10 cellular contexts compared by ENCODE assay signal in genomic region chr4:184344899-184345572, GRCh38.
DNase-seq lines count a peak whose midpoint lies in the region; ATAC-seq, FAIRE-seq and TF ChIP-seq lines count a peak whose summit lies in the region.
"Had no signal": no experiment of that assay in that cellular context is flagged by ENCODE, and none has a peak within 500 bp of the region (broad histone marks: within the 10 kb centered on the region; RNA-seq: fewer than 3 reads in every experiment).

No MANE protein-coding gene starts in this region.

- H3K27me3 Mint-ChIP-seq in natural killer cell treated with Interleukin-12 subunit alpha and Interleukin-12 subunit beta and Interleukin-15 and Interleukin-18, amount 100 ng/mL, for 72 hours: no peaks in the 10 kb centered on the region

- peak overlapping the region; percentile 87 for H3K4me2 ChIP-seq in GM12878 (ENCODE audit: control insufficient read depth, insufficient read depth)

- POLR2A ChIA-PET in GM12878 (lab: Charles Lee): interaction anchor here (0.7 to 16.9 kb wide), 12 partner anchors 8 to 191 kb away, joined by 3 to 445 read pairs (median 8); no protein-coding TSS in a partner anchor

- peak; percentile 55 for TF ChIP-seq POLR2A in GM12878 (IDR thresholded peaks at IDR 0.05; ENCODE audit: low read depth, low read length)

- no TSS peak for BruUV-seq in GM12878 (replicated peaks; lab: Mats Ljungman, UMichigan)

- no peaks in the 10 kb centered on the region for H4K20me1 ChIP-seq in GM12878 (ENCODE audit: control insufficient read depth, insufficient read depth)

- peak overlapping the region; percentile 80 for H3K9ac ChIP-seq in GM12878 (ENCODE audit: control insufficient read depth, insufficient read depth, low read length)

- H3K27ac Mint-ChIP-seq in natural killer cell treated with Interleukin-12 subunit alpha and Interleukin-12 subunit beta and Interleukin-15 and Interleukin-18, amount 100 ng/mL, for 72 hours: peak overlapping the region; percentile 60 to 82

- no peak for TF ChIP-seq CTCF in GM12878 (IDR thresholded peaks at IDR 0.05 in 2 of 3, conservative IDR thresholded peaks at IDR 0.05 in 1 of 3; ENCODE audit: control insufficient read depth in 2 of 3, extremely low read depth in 1 of 3, insufficient read depth in 1 of 3, low read depth in 3 of 3, low read length in 3 of 3)

- DNase-seq in stimulated activated CD4-positive, alpha-beta T cell treated with anti-CD3 and anti-CD28 coated beads, Interleukin-15, amount 100 ng/mL, for 24 hours: peak; percentile 33
- no peak for DNase-seq in stimulated activated CD4-positive, alpha-beta T cell treated with anti-CD3 and anti-CD28 coated beads, Interleukin-12 subunit alpha, Interleukin-12 subunit beta, amount 100 ng/mL, for 4 hours
- DNase-seq in GM12878 (ENCODE audit: low read depth, low spot score): no peak
- DNase-seq in natural killer cell treated with Interleukin-12 subunit alpha and Interleukin-12 subunit beta and Interleukin-15 and Interleukin-18, amount 100 ng/mL, for 72 hours (ENCODE audit: low spot score): no peak
- DNase-seq in Ammon's horn (ENCODE audit: low spot score): no peak
- no peak for DNase-seq in activated CD4-positive, CD25-positive, alpha-beta regulatory T cell (lab: John Stamatoyannopoulos, UW)
- DNase-seq in SW 1271 (lab: John Stamatoyannopoulos, UW): no peak
- DNase-seq in SHP77 (lab: John Stamatoyannopoulos, UW): no peak
- DNase-seq: amygdala, nucleus accumbens had no signal

- in situ Hi-C loops in GM12878 (cut with MboI): loop anchor here (5.0 kb wide), 2 partner anchors 63 to 127 kb away; partner anchors contain the start of gene IRF2

- peak overlapping the region; percentile 86 for H3K27ac ChIP-seq in GM12878 (ENCODE audit: control insufficient read depth, insufficient read depth)

- CTCF ChIA-PET in GM12878 (lab: Yijun Ruan, JAX): interaction anchor here (0.7 to 13.5 kb wide), 15 partner anchors 8 to 187 kb away, joined by 3 to 166 read pairs (median 7); no protein-coding TSS in a partner anchor

- H2AFZ ChIP-seq in GM12878 (ENCODE audit: control insufficient read depth, low read depth, low read length): peak overlapping the region; percentile 2; the same call in 1 of the 2 replicates

- no peak for TF ChIP-seq RAD21 in GM12878 (IDR thresholded peaks at IDR 0.05; ENCODE audit: insufficient read depth, low read depth, low read length)

- no peak for FAIRE-seq in GM12878 (lab: Jason Lieb, UNC)

- TF ChIP-seq EP300 in GM12878 (IDR thresholded peaks at IDR 0.05; ENCODE audit: borderline replicate concordance in 1 of 2, control insufficient read depth in 1 of 2, low read depth in 2 of 2, low read length in 2 of 2): no peak

- H3K36me3 ChIP-seq in GM12878 (ENCODE audit: control insufficient read depth in 2 of 2, insufficient read depth in 2 of 2, low read length in 1 of 2): peaks cover 0 to 7% of the 10 kb centered on the region in 2 experiments; a peak in 3 of 4 replicates

- H3K79me2 ChIP-seq in GM12878 (ENCODE audit: control insufficient read depth, insufficient read depth, low read length): peaks cover 68% of the 10 kb centered on the region

- no peaks in the 10 kb centered on the region for H3K27me3 ChIP-seq in GM12878 (replicated peaks in 1 of 2; ENCODE audit: control insufficient read depth in 2 of 2, insufficient read depth in 2 of 2, low read length in 1 of 2)

- H3K9me3 Mint-ChIP-seq in natural killer cell treated with Interleukin-12 subunit alpha and Interleukin-12 subunit beta and Interleukin-15 and Interleukin-18, amount 100 ng/mL, for 72 hours: no peaks in the 10 kb centered on the region

- H3K4me1 ChIP-seq in GM12878 (ENCODE audit: control insufficient read depth, insufficient read depth, low read length): peaks cover 63% of the 10 kb centered on the region

- peaks cover 53 to 56% of the 10 kb centered on the region in 2 donors for H3K4me1 Mint-ChIP-seq in natural killer cell treated with Interleukin-12 subunit alpha and Interleukin-12 subunit beta and Interleukin-15 and Interleukin-18, amount 100 ng/mL, for 72 hours (ENCODE audit: low read depth in 2 of 2)

- SMC1A ChIA-PET in GM12878 (lab: Charles Lee; ENCODE audit: uncharacterized antibody, unreplicated experiment): interaction anchor here (0.6 to 17.5 kb wide), 15 partner anchors 9 to 190 kb away, joined by 3 to 411 read pairs (median 13); no protein-coding TSS in a partner anchor

- WGBS in GM12878 (ENCODE audit: insufficient coverage, insufficient replicate concordance, low lambda C conversion rate, missing lambda C conversion rate): 61% methylated on average over 8 of the region's 8 CpGs

- H3K4me3 ChIP-seq in GM12878: peak overlapping the region; percentile 55; the same call in 1 of the 2 replicates

- H3K36me3 Mint-ChIP-seq in natural killer cell treated with Interleukin-12 subunit alpha and Interleukin-12 subunit beta and Interleukin-15 and Interleukin-18, amount 100 ng/mL, for 72 hours: no peaks in the 10 kb centered on the region

- H3K4me3 Mint-ChIP-seq in natural killer cell treated with Interleukin-12 subunit alpha and Interleukin-12 subunit beta and Interleukin-15 and Interleukin-18, amount 100 ng/mL, for 72 hours: no peak overlapping the region

- ATAC-seq in GM12878: peak; percentile 24
- ATAC-seq in natural killer cell treated with Interleukin-12 subunit alpha and Interleukin-12 subunit beta and Interleukin-15 and Interleukin-18, amount 100 ng/mL, for 72 hours: no peak

- intact Hi-C loops in GM12878 (cut with micrococcal nuclease; ENCODE audit: unreplicated experiment): no loop called here

- RAD21 ChIA-PET in GM12878 (lab: Charles Lee; ENCODE audit: unreplicated experiment): interaction anchor here (0.6 to 14.9 kb wide), 15 partner anchors 8 to 191 kb away, joined by 3 to 419 read pairs (median 31); partner anchors contain the start of gene IRF2

- H3K9me3 ChIP-seq in GM12878 (replicated peaks; ENCODE audit: control insufficient read depth, insufficient read depth, low read length): no peaks in the 10 kb centered on the region

TF ChIP-seq in GM12878, 131 proteins besides CTCF, POLR2A, EP300 and RAD21 (continues in another document):
- TF ChIP-seq EGR1 (IDR thresholded peaks at IDR 0.05; ENCODE audit: borderline replicate concordance in 1 of 2, low read depth in 2 of 2, low read length in 2 of 2) (no peak), MLLT1 (IDR thresholded peaks at IDR 0.05) (peak; percentile 48; the same call in 1 of the 2 replicates), CEBPZ (IDR thresholded peaks at IDR 0.05; ENCODE audit: low read depth, low read length) (no peak), TCF12 (IDR thresholded peaks at IDR 0.05; ENCODE audit: low read depth, low read length) (0 out of 2 replicates have a peak, but pooled peaks have one; percentile 33), IRF5 (IDR thresholded peaks at IDR 0.05; ENCODE audit: borderline replicate concordance) (no peak), RFX5 (IDR thresholded peaks at IDR 0.05; ENCODE audit: low read depth, low read length) (no peak), BCL11A (IDR thresholded peaks at IDR 0.05; ENCODE audit: low read depth, low read length) (no peak)
